ENCODE assay signal across 1 cellular context in the genomic region with DNA sequence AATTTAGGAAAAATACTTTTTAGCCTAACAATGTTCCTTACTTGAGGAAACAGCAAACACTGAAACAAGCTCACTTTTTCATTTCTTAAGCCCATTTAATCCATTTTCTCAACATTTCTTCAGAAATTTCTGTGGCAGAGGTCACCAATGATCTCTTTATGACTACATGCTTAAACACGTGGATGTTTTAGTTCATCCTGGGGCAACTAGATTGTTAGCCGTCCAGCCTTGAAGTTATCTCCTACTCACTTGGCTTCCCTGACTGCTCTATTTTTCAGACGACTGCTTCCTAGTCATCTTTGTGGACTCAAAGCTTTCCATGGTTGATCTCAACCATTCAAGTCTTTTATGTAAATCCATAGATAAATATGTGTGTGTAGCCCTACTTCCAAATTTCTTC.
TF ChIP-seq lines count a peak whose summit lies in the region.

No MANE protein-coding gene starts in this region.

TF ChIP-seq in WTC11, 78 proteins besides CTCF, POLR2A, EP300 and RAD21 (continued from another document):
- TF ChIP-seq, protein P1, sequence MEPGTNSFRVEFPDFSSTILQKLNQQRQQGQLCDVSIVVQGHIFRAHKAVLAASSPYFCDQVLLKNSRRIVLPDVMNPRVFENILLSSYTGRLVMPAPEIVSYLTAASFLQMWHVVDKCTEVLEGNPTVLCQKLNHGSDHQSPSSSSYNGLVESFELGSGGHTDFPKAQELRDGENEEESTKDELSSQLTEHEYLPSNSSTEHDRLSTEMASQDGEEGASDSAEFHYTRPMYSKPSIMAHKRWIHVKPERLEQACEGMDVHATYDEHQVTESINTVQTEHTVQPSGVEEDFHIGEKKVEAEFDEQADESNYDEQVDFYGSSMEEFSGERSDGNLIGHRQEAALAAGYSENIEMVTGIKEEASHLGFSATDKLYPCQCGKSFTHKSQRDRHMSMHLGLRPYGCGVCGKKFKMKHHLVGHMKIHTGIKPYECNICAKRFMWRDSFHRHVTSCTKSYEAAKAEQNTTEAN (CRISPR knock-in tag; IDR thresholded peaks at IDR 0.05): no peak
- no peak for TF ChIP-seq CREB1 (CRISPR knock-in tag; IDR thresholded peaks at IDR 0.05)
- TF ChIP-seq FOXK1 (CRISPR knock-in tag; IDR thresholded peaks at IDR 0.05): no peak
- no peak for TF ChIP-seq ZNF219 (CRISPR knock-in tag; IDR thresholded peaks at IDR 0.05; ENCODE audit: borderline replicate concordance)
- TF ChIP-seq ZNF416 (CRISPR knock-in tag; IDR thresholded peaks at IDR 0.05): no peak
- TF ChIP-seq KAT7 (CRISPR knock-in tag; IDR thresholded peaks at IDR 0.05; ENCODE audit: borderline replicate concordance): no peak
- TF ChIP-seq ELF4 (CRISPR knock-in tag; IDR thresholded peaks at IDR 0.05; ENCODE audit: low read depth): no peak
- no peak for TF ChIP-seq ATF2 (CRISPR knock-in tag; IDR thresholded peaks at IDR 0.05; ENCODE audit: borderline replicate concordance, low read depth)
- TF ChIP-seq, protein P2, sequence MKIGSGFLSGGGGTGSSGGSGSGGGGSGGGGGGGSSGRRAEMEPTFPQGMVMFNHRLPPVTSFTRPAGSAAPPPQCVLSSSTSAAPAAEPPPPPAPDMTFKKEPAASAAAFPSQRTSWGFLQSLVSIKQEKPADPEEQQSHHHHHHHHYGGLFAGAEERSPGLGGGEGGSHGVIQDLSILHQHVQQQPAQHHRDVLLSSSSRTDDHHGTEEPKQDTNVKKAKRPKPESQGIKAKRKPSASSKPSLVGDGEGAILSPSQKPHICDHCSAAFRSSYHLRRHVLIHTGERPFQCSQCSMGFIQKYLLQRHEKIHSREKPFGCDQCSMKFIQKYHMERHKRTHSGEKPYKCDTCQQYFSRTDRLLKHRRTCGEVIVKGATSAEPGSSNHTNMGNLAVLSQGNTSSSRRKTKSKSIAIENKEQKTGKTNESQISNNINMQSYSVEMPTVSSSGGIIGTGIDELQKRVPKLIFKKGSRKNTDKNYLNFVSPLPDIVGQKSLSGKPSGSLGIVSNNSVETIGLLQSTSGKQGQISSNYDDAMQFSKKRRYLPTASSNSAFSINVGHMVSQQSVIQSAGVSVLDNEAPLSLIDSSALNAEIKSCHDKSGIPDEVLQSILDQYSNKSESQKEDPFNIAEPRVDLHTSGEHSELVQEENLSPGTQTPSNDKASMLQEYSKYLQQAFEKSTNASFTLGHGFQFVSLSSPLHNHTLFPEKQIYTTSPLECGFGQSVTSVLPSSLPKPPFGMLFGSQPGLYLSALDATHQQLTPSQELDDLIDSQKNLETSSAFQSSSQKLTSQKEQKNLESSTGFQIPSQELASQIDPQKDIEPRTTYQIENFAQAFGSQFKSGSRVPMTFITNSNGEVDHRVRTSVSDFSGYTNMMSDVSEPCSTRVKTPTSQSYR (CRISPR knock-in tag; IDR thresholded peaks at IDR 0.05): no peak
- TF ChIP-seq MXD4 (CRISPR knock-in tag; IDR thresholded peaks at IDR 0.05; ENCODE audit: borderline replicate concordance): no peak
- no peak for TF ChIP-seq NFATC4 (CRISPR knock-in tag; IDR thresholded peaks at IDR 0.05)
- no peak for TF ChIP-seq ZNF512 (CRISPR knock-in tag; IDR thresholded peaks at IDR 0.05; ENCODE audit: borderline replicate concordance)
- TF ChIP-seq NR3C1 (CRISPR knock-in tag; conservative IDR thresholded peaks at IDR 0.05; ENCODE audit: low read depth): no peak
